In genomic region chr14:20306079-20306423, GRCh38 we compare ENCODE assay signal across 8 cellular contexts. TPM values are rescaled to one million over a fixed set of nuclear protein-coding genes. Genes with fewer than 3 reads are reported as not detected.
DNase-seq lines count a peak whose midpoint lies in the region; ATAC-seq, FAIRE-seq and TF ChIP-seq lines count a peak whose summit lies in the region.

No MANE protein-coding gene starts in this region.

- no peaks in the 10 kb centered on the region for H3K27me3 Mint-ChIP-seq in endodermal cell (ENCODE audit: insufficient read depth)

- H3K79me2 ChIP-seq in OCI-LY3 (ENCODE audit: low read length): peaks cover 26% of the 10 kb centered on the region

- H3K4me1 Mint-ChIP-seq in endodermal cell: peaks cover 16% of the 10 kb centered on the region

- TF ChIP-seq CTCF in OCI-LY3 (IDR thresholded peaks at IDR 0.05; ENCODE audit: low read depth, low read length) (no peak), endodermal cell (conservative IDR thresholded peaks at IDR 0.05) (no peak), retinal pigment epithelial cell (conservative IDR thresholded peaks at IDR 0.05; ENCODE audit: low read depth, low read length) (no peak)

- H3K9me3 ChIP-seq in OCI-LY3 (ENCODE audit: insufficient read depth, low read length): no peaks in the 10 kb centered on the region
- H3K9me3 ChIP-seq in endodermal cell (ENCODE audit: control insufficient read depth, low read length): no peaks in the 10 kb centered on the region

- H3K4me3 ChIP-seq in OCI-LY3 (ENCODE audit: low read length) (peak overlapping the region; percentile 81), endodermal cell (ENCODE audit: low read length) (peak overlapping the region; percentile 85), retinal pigment epithelial cell (ENCODE audit: low read length) (peak overlapping the region; percentile 83)

- H3K9me3 Mint-ChIP-seq in endodermal cell: peaks cover 9% of the 10 kb centered on the region

- peaks cover 14% of the 10 kb centered on the region for H3K36me3 Mint-ChIP-seq in endodermal cell (ENCODE audit: low read depth)

- ATAC-seq in GM18861 (IDR thresholded peaks at IDR 0.05; ENCODE audit: unreplicated experiment) (peak; percentile 8), HG03571 (IDR thresholded peaks at IDR 0.05; ENCODE audit: unreplicated experiment) (no peak), GM18868 (IDR thresholded peaks at IDR 0.05; ENCODE audit: unreplicated experiment) (no peak)

- H3K27me3 ChIP-seq in OCI-LY3 (ENCODE audit: low read depth, low read length) (no peaks in the 10 kb centered on the region), endodermal cell (ENCODE audit: control insufficient read depth, insufficient read depth, low read length, poor library complexity, severe bottlenecking) (no peaks in the 10 kb centered on the region)

- WGBS in endodermal cell (ENCODE audit: insufficient coverage in 1 of 2, insufficient read length in 1 of 2), 2 experiments: 100% methylated on average over 1 of the region's 1 CpG; no CpG with 5 or more reads in 1 of the 2 experiments

- H2AFZ ChIP-seq in OCI-LY3 (ENCODE audit: low read depth, low read length): no peak overlapping the region

- H4K20me1 ChIP-seq in OCI-LY3 (ENCODE audit: insufficient read depth, low read length): no peaks in the 10 kb centered on the region

- H3K9ac ChIP-seq in OCI-LY3 (ENCODE audit: low read length): no peak overlapping the region
- no peak overlapping the region for H3K9ac ChIP-seq in endodermal cell (ENCODE audit: extremely low read depth, low read length, poor library complexity, severe bottlenecking)

- H3K36me3 ChIP-seq in OCI-LY3 (replicated peaks; ENCODE audit: low read depth, low read length): peaks cover 12% of the 10 kb centered on the region
- no peaks in the 10 kb centered on the region for H3K36me3 ChIP-seq in endodermal cell (ENCODE audit: control insufficient read depth, insufficient read depth, low read length)

- H3K27ac ChIP-seq in OCI-LY3 (ENCODE audit: low read length) (no peak overlapping the region), endodermal cell (ENCODE audit: low read depth, low read length) (no peak overlapping the region)

- peak overlapping the region; percentile 85 for H3K4me3 Mint-ChIP-seq in endodermal cell

- DNase-seq in endodermal cell (no peak), retinal pigment epithelial cell (ENCODE audit: low read depth) (no peak), RCC 7860 (ENCODE audit: low spot score) (no peak), GF-D8 (lab: John Stamatoyannopoulos, UW) (no peak)

- no peak for FAIRE-seq in RCC 7860 (lab: Jason Lieb, UNC)

- H3K4me1 ChIP-seq in OCI-LY3 (ENCODE audit: low read length) (peaks cover 13% of the 10 kb centered on the region), endodermal cell (ENCODE audit: control insufficient read depth, insufficient read depth, low read length) (no peaks in the 10 kb centered on the region)

- H3K4me2 ChIP-seq in OCI-LY3 (ENCODE audit: low read length): peak overlapping the region; percentile 12; the same call in 1 of the 2 replicates

- peak overlapping the region; percentile 74 for H3K27ac Mint-ChIP-seq in endodermal cell

RNA-seq across cellular contexts. Expression of gene TTC5, which starts 0.3 kb away (rescaled TPM):
- total RNA-seq in endodermal cell: 10 to 100 TPM; 20.1 to 20.5 TPM
- 16.2 TPM for polyA plus RNA-seq in endodermal cell (2013, experiment 1 of 2)
- polyA plus RNA-seq in endodermal cell (2013, experiment 2 of 2): 14.2 TPM

RNA-seq across cellular contexts. Expression of gene CCNB1IP1, which starts 27.0 kb away (rescaled TPM):
- total RNA-seq in endodermal cell: 10 to 100 TPM; 96.1 to 99.5 TPM
- polyA plus RNA-seq in endodermal cell (2013, experiment 1 of 2): 201 TPM
- polyA plus RNA-seq in endodermal cell (2013, experiment 2 of 2): 181 TPM

RNA-seq across cellular contexts. Expression of gene PARP2, which starts 37.4 kb away (rescaled TPM):
- total RNA-seq in endodermal cell: 10 to 100 TPM; 36.1 to 63.7 TPM
- 55.1 TPM for polyA plus RNA-seq in endodermal cell (2013, experiment 1 of 2)
- polyA plus RNA-seq in endodermal cell (2013, experiment 2 of 2): 51.5 TPM
